Comparison of ENCODE assay signal across 8 cellular contexts in genomic region chr3:183697123-183697609, GRCh38. TPM values are rescaled to one million over a fixed set of nuclear protein-coding genes. Genes with fewer than 3 reads are reported as not detected.
A peak's percentile ranks its signal among the peaks of the same experiment; 100 is the strongest.
DNase-seq lines count a peak whose midpoint lies in the region; ATAC-seq and TF ChIP-seq lines count a peak whose summit lies in the region.

No MANE protein-coding gene starts in this region.

- H3K4me3 ChIP-seq in SK-N-MC (peak overlapping the region; percentile 98), fibroblast of the aortic adventitia (ENCODE audit: low read depth, low read length) (peak overlapping the region; percentile 89), skeletal muscle cell (ENCODE audit: low read depth, low read length) (peak overlapping the region; percentile 70)

- peak; percentile 12 for ATAC-seq in GM18870 (IDR thresholded peaks at IDR 0.05; ENCODE audit: unreplicated experiment)

- peaks cover 15% of the 10 kb centered on the region for H3K36me3 ChIP-seq in SK-N-MC (ENCODE audit: insufficient read depth, low read length)

- peak overlapping the region; percentile 35 for H3K9ac ChIP-seq in SK-N-MC (ENCODE audit: insufficient read length)

- H3K27ac ChIP-seq in SK-N-MC = peak overlapping the region; percentile 1; the same call in 1 of the 2 replicates

- TF ChIP-seq CTCF in fibroblast of the aortic adventitia (IDR thresholded peaks at IDR 0.05; ENCODE audit: insufficient read depth, low read length) = no peak

- DNase-seq in SK-N-MC (ENCODE audit: low read depth, low spot score) (no peak), fibroblast of the aortic adventitia (ENCODE audit: low read depth) (no peak), skeletal muscle cell (ENCODE audit: low read depth) (no peak), COR-L47 (lab: John Stamatoyannopoulos, UW) (no peak), GDM1 (lab: John Stamatoyannopoulos, UW) (no peak), iPS-NIHi7 (ENCODE audit: extremely low spot score) (no peak), foreskin melanocyte (no peak)

- no peaks in the 10 kb centered on the region for H3K9me3 ChIP-seq in SK-N-MC (ENCODE audit: low read depth, low read length)

RNA-seq across cellular contexts. Expression of gene YEATS2, which starts 0.4 kb away (rescaled TPM):
- total RNA-seq in fibroblast of the aortic adventitia (ENCODE audit: low replicate concordance) = 15.8 and 30.3 TPM in 2 replicates
